Comparison of ENCODE assay signal across 23 cellular contexts in the genomic region with DNA sequence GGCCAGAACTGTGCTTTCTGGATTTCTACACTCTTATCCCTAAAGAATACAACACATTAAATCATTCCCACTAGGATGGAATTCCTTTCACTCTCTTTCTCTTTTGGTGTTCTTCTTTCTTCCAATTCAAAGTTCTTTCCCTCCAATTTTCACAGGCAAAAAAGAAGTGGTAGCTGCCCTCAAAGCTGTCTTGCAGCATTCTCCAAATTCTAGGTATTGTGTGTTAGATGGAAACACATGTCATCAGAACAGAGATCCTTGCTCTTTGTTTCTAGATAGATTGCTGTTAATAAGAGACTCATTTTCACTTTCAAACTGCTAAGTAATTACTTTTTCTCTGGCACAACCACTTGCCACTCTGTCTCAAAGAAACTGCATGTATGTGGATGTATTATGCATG. TPM values are rescaled to one million over a fixed set of nuclear protein-coding genes. Genes with fewer than 3 reads are reported as not detected.
A peak's percentile ranks its signal among the peaks of the same experiment; 100 is the strongest.
DNase-seq lines count a peak whose midpoint lies in the region; ATAC-seq and TF ChIP-seq lines count a peak whose summit lies in the region.
"Had no signal": no experiment of that assay in that cellular context is flagged by ENCODE, and none has a peak within 500 bp of the region (broad histone marks: within the 10 kb centered on the region; RNA-seq: fewer than 3 reads in every experiment).

No MANE protein-coding gene starts in this region.

- no peaks in the 10 kb centered on the region for H3K9me3 Mint-ChIP-seq in GM23338
- H3K9me3 Mint-ChIP-seq: activated T-cell treated with anti-CD3 and anti-CD28 coated beads, Interleukin-2, amount 50 U/mL, for 24 hours; dendritic cell treated with granulocyte-macrophage colony-stimulating factor and Interleukin-4, amounts not matched to agents 40 ng/mL and 50 ng/mL, for 4 days; naive B cell; stimulated activated memory B cell treated with anti-CD40 and anti-IgM and Interleukin-4, amounts not matched to agents 10 μg/mL and 1 μg/mL and 100 μg/mL, for 72 hours; T-helper 1 cell treated with Interleukin-12 subunit alpha and Interleukin-12 subunit beta and Interleukin-4 antibody, amounts not matched to agents 30 μg/mL and 1 μg/mL, for 36 hours had no signal

- no peaks in the 10 kb centered on the region for H3K27me3 ChIP-seq in GM23338 (ENCODE audit: insufficient read depth)
- H3K27me3 ChIP-seq in osteoblast (ENCODE audit: insufficient read depth, low read length): no peaks in the 10 kb centered on the region
- no peaks in the 10 kb centered on the region for H3K27me3 ChIP-seq in suprapubic skin
- H3K27me3 ChIP-seq in ovary: no peaks in the 10 kb centered on the region
- H3K27me3 ChIP-seq: cardiac muscle cell, SJCRH30, testis, vagina had no signal

- no peaks in the 10 kb centered on the region for H4K20me1 ChIP-seq in GM23338 (replicated peaks; ENCODE audit: insufficient read depth)
- H4K20me1 ChIP-seq in osteoblast (ENCODE audit: insufficient read depth, low read length): no peaks in the 10 kb centered on the region

- no peaks in the 10 kb centered on the region; the same call in 2 of the 3 replicates for H3K36me3 Mint-ChIP-seq in GM23338 (ENCODE audit: low read depth)
- H3K36me3 Mint-ChIP-seq: naive B cell; stimulated activated memory B cell treated with anti-CD40 and anti-IgM and Interleukin-4, amounts not matched to agents 10 μg/mL and 1 μg/mL and 100 μg/mL, for 72 hours had no signal

- H3K27ac ChIP-seq in GM23338 (ENCODE audit: low read depth) (no peak overlapping the region), cingulate gyrus (ENCODE audit: low read depth, low read length) (peak overlapping the region; percentile 93), osteoblast (ENCODE audit: low read depth, low read length) (no peak overlapping the region), suprapubic skin (no peak overlapping the region), ovary (no peak overlapping the region)
- H3K27ac ChIP-seq: cardiac muscle cell, SJCRH30, testis, vagina had no signal

- H2AFZ ChIP-seq in GM23338 (no peak overlapping the region), osteoblast (ENCODE audit: low read length) (no peak overlapping the region)

- ATAC-seq in GM23338: no peak
- no peak for ATAC-seq in HG02759 (IDR thresholded peaks at IDR 0.05; ENCODE audit: unreplicated experiment)
- ATAC-seq: stimulated activated memory B cell treated with anti-CD40 and anti-IgM and Interleukin-4, amounts not matched to agents 10 μg/mL and 1 μg/mL and 100 μg/mL, for 72 hours had no signal

- H3K4me1 ChIP-seq in GM23338 (ENCODE audit: insufficient read depth) (peaks cover 14% of the 10 kb centered on the region), osteoblast (ENCODE audit: insufficient read depth, low read length) (peaks cover 2% of the 10 kb centered on the region), suprapubic skin (no peaks in the 10 kb centered on the region), ovary (ENCODE audit: insufficient read depth) (no peaks in the 10 kb centered on the region)
- H3K4me1 ChIP-seq: testis, vagina had no signal

- H3K27me3 Mint-ChIP-seq in GM23338 (ENCODE audit: insufficient read depth, low read depth, poor library complexity): peaks cover 2% of the 10 kb centered on the region
- H3K27me3 Mint-ChIP-seq: dendritic cell treated with granulocyte-macrophage colony-stimulating factor and Interleukin-4, amounts not matched to agents 40 ng/mL and 50 ng/mL, for 4 days; stimulated activated memory B cell treated with anti-CD40 and anti-IgM and Interleukin-4, amounts not matched to agents 10 μg/mL and 1 μg/mL and 100 μg/mL, for 72 hours had no signal

- no peak overlapping the region for H3K4me3 Mint-ChIP-seq in GM23338
- H3K4me3 Mint-ChIP-seq: activated T-cell treated with anti-CD3 and anti-CD28 coated beads, Interleukin-2, amount 50 U/mL, for 24 hours; dendritic cell treated with granulocyte-macrophage colony-stimulating factor and Interleukin-4, amounts not matched to agents 40 ng/mL and 50 ng/mL, for 4 days; naive B cell; stimulated activated memory B cell treated with anti-CD40 and anti-IgM and Interleukin-4, amounts not matched to agents 10 μg/mL and 1 μg/mL and 100 μg/mL, for 72 hours; T-helper 1 cell treated with Interleukin-12 subunit alpha and Interleukin-12 subunit beta and Interleukin-4 antibody, amounts not matched to agents 30 μg/mL and 1 μg/mL, for 36 hours had no signal

- H3K27ac Mint-ChIP-seq in GM23338: peak overlapping the region; percentile 16; the same call in 1 of the 2 replicates
- H3K27ac Mint-ChIP-seq: activated T-cell treated with anti-CD3 and anti-CD28 coated beads, Interleukin-2, amount 50 U/mL, for 24 hours; dendritic cell treated with granulocyte-macrophage colony-stimulating factor and Interleukin-4, amounts not matched to agents 40 ng/mL and 50 ng/mL, for 4 days; naive B cell; stimulated activated memory B cell treated with anti-CD40 and anti-IgM and Interleukin-4, amounts not matched to agents 10 μg/mL and 1 μg/mL and 100 μg/mL, for 72 hours; T-helper 1 cell treated with Interleukin-12 subunit alpha and Interleukin-12 subunit beta and Interleukin-4 antibody, amounts not matched to agents 30 μg/mL and 1 μg/mL, for 36 hours had no signal

- H3K9me3 ChIP-seq in osteoblast (ENCODE audit: low read depth, low read length) (no peaks in the 10 kb centered on the region), suprapubic skin (no peaks in the 10 kb centered on the region), ovary (no peaks in the 10 kb centered on the region)
- H3K9me3 ChIP-seq: SJCRH30, testis, vagina had no signal

- H3K79me2 ChIP-seq in GM23338 (replicated peaks; ENCODE audit: insufficient read depth): no peaks in the 10 kb centered on the region
- no peaks in the 10 kb centered on the region for H3K79me2 ChIP-seq in osteoblast (ENCODE audit: insufficient read depth, low read length)

- DNase-seq in GM23338 (ENCODE audit: low spot score) (peak; percentile 47), RPMI7951 (ENCODE audit: low read depth) (peak; percentile 0), osteoblast (ENCODE audit: insufficient read length, low spot score, missing footprints) (no peak), suprapubic skin (ENCODE audit: low spot score in 2 of 2) (no peak), ovary (no peak)
- DNase-seq in activated CD4-positive, alpha-beta T cell treated with anti-CD3 and anti-CD28 coated beads, Interleukin-2, amount 50 U/mL, for 1 hour: no peak
- DNase-seq: activated CD4-positive, alpha-beta T cell treated with anti-CD3 and anti-CD28 coated beads for 1 hour; activated CD8-positive, alpha-beta memory T cell treated with anti-CD3 and anti-CD28 coated beads for 24 hours; activated T-cell treated with anti-CD3 and anti-CD28 coated beads, Interleukin-2, amount 50 U/mL, for 24 hours; naive B cell; NCI-H1105; NCI-H2029; NCI-H82; SJCRH30; stimulated activated CD4-positive, alpha-beta T cell treated with anti-CD3 and anti-CD28 coated beads, Interleukin-2, amount 100 ng/mL, for 48 hours had no signal

- no peak overlapping the region for H3K4me3 ChIP-seq in GM23338
- H3K4me3 ChIP-seq in osteoblast (ENCODE audit: insufficient read depth, low read length): no peak overlapping the region
- no peak overlapping the region for H3K4me3 ChIP-seq in suprapubic skin
- H3K4me3 ChIP-seq in ovary: no peak overlapping the region
- H3K4me3 ChIP-seq: cardiac muscle cell, SJCRH30, testis, vagina had no signal

- H3K9me2 ChIP-seq in GM23338 (ENCODE audit: insufficient read depth): no peaks in the 10 kb centered on the region

- H3F3A ChIP-seq in GM23338 (replicated peaks; ENCODE audit: low read depth): no peaks in the 10 kb centered on the region

- H3K4me2 ChIP-seq in GM23338: no peak overlapping the region
- H3K4me2 ChIP-seq in osteoblast (ENCODE audit: insufficient read depth, low read length): peak overlapping the region; percentile 74

- H3K36me3 ChIP-seq in GM23338 (ENCODE audit: insufficient read depth) (no peaks in the 10 kb centered on the region), osteoblast (ENCODE audit: insufficient read depth, low read length) (no peaks in the 10 kb centered on the region), suprapubic skin (peaks cover 8% of the 10 kb centered on the region), ovary (no peaks in the 10 kb centered on the region)
- H3K36me3 ChIP-seq: cardiac muscle cell, SJCRH30, vagina had no signal

- TF ChIP-seq EP300 in suprapubic skin (IDR thresholded peaks at IDR 0.05) (no peak), ovary (IDR thresholded peaks at IDR 0.05) (no peak)

- TF ChIP-seq CTCF in GM23338 (conservative IDR thresholded peaks at IDR 0.05; ENCODE audit: low read depth in 2 of 2) (no peak), osteoblast (IDR thresholded peaks at IDR 0.05; ENCODE audit: extremely low read depth, low read depth, low read length) (no peak), suprapubic skin (IDR thresholded peaks at IDR 0.05) (no peak), ovary (IDR thresholded peaks at IDR 0.05) (no peak)

- intact Hi-C loops in ovary (cut with DNase I): no loop called here

- TF ChIP-seq POLR2A in suprapubic skin (IDR thresholded peaks at IDR 0.05) (no peak), ovary (IDR thresholded peaks at IDR 0.05) (no peak)

- H3K4me1 Mint-ChIP-seq in GM23338: peaks cover 16% of the 10 kb centered on the region
- H3K4me1 Mint-ChIP-seq: naive B cell; stimulated activated memory B cell treated with anti-CD40 and anti-IgM and Interleukin-4, amounts not matched to agents 10 μg/mL and 1 μg/mL and 100 μg/mL, for 72 hours had no signal

TF ChIP-seq in GM23338, 12 proteins besides CTCF, POLR2A, EP300 and RAD21 (continues in another document):
- no peak for TF ChIP-seq JUNB (IDR thresholded peaks at IDR 0.05; ENCODE audit: unreplicated experiment)
- TF ChIP-seq ETS1 (IDR thresholded peaks at IDR 0.05): no peak
- no peak for TF ChIP-seq EZH2phosphoT487 (IDR thresholded peaks at IDR 0.05; ENCODE audit: unreplicated experiment)
- TF ChIP-seq POLR2AphosphoS5 (IDR thresholded peaks at IDR 0.05; ENCODE audit: low read depth): no peak
- TF ChIP-seq STAT1 (IDR thresholded peaks at IDR 0.05; ENCODE audit: unreplicated experiment): no peak
- TF ChIP-seq EZH2 (IDR thresholded peaks at IDR 0.05; ENCODE audit: low read depth, unreplicated experiment): no peak

RNA-seq across cellular contexts. Expression of gene SHTN1, which starts 31.0 kb away (rescaled TPM):
- total RNA-seq in GM23338 (2014; rRNA removed; shearing (Covaris generic)): 6.7 and 8.8 TPM in 2 replicates
- polyA plus RNA-seq in GM23338 (2016; fragmentation: Nextera tagmentation; extraction: Ambion mirVana) (6.7 and 8.0 TPM in 2 replicates), ovary (10 to 100 TPM in 1 of 2 donors, 1 to 10 TPM in 1; 4.7 to 16.3 TPM)
- total RNA-seq in RPMI7951 (2014; rRNA removed; shearing (Covaris generic)): 3.4 and 3.6 TPM in 2 replicates
- total RNA-seq in osteoblast (2.2 and 2.4 TPM in 2 replicates), suprapubic skin (10 to 100 TPM; 20.9 to 55.5 (median 25.2) TPM), ovary (10 to 100 TPM in 6 of 7 donors, 1 to 10 TPM in 1; 8.6 to 22.1 (median 20.3) TPM)

Comparison
In these comparisons a context has a peak if more than half of its experiments do, and no peak if none do; other contexts are left out.
1. DNase-seq: peak in GM23338 (single experiment) and RPMI7951 (single experiment); none in osteoblast (single experiment), activated CD4-positive, alpha-beta T cell treated with anti-CD3 and anti-CD28 coated beads, Interleukin-2, amount 50 U/mL, for 1 hour (single experiment), suprapubic skin (0 of 2) and ovary (0 of 5).